Comparison of ENCODE assay signal across 9 cellular contexts in genomic region chr11:12864316-12865156, GRCh38.
DNase-seq lines count a peak whose midpoint lies in the region; ATAC-seq, FAIRE-seq and TF ChIP-seq lines count a peak whose summit lies in the region.
"Had no signal": no experiment of that assay in that cellular context is flagged by ENCODE, and none has a peak within 500 bp of the region (broad histone marks: within the 10 kb centered on the region; RNA-seq: fewer than 3 reads in every experiment).

No MANE protein-coding gene starts in this region.

- H3K4me1 ChIP-seq in left lung: no peaks in the 10 kb centered on the region

- intact Hi-C loops in left lung (cut with DNase I): no loop called here

- no peak overlapping the region for H3K4me3 ChIP-seq in brain microvascular endothelial cell (ENCODE audit: low read depth, low read length)
- H3K4me3 ChIP-seq in left lung: no peak overlapping the region

- H3K27ac ChIP-seq in brain microvascular endothelial cell: peak overlapping the region; percentile 74
- H3K27ac ChIP-seq in left lung: no peak overlapping the region

- FAIRE-seq in GM19239 (lab: Jason Lieb, UNC): no peak
- FAIRE-seq: G401.6 had no signal

- DNase-seq in AG08395 (ENCODE audit: low spot score) (peak; percentile 71), M059J (ENCODE audit: low read depth) (peak; percentile 94), brain microvascular endothelial cell (peak; percentile 89), left lung (no peak), GM19239 (ENCODE audit: insufficient read length, low spot score) (no peak), mesenteric fat pad (ENCODE audit: low spot score) (no peak)

- in situ Hi-C loops in brain microvascular endothelial cell (cut with HindIII; ENCODE audit: low pct_ligation_motif_present, low sequenced_read_pairs): no loop called here

- ATAC-seq in left lung (peak; percentile 76), HG03025 (IDR thresholded peaks at IDR 0.05; ENCODE audit: low FRiP score, unreplicated experiment) (no peak)
- ATAC-seq in activated CD4-positive, CD25-positive, alpha-beta regulatory T cell treated with anti-CD3 and anti-CD28 coated beads, Interleukin-2, amount 50 U/mL, for 24 hours: no peak

- H3K27me3 ChIP-seq in brain microvascular endothelial cell (replicated peaks): no peaks in the 10 kb centered on the region
- peaks cover 0 to 22% of the 10 kb centered on the region in 2 donors for H3K27me3 ChIP-seq in left lung

- H3K36me3 ChIP-seq in brain microvascular endothelial cell (replicated peaks) (no peaks in the 10 kb centered on the region), left lung (no peaks in the 10 kb centered on the region)

- H3K9me3 ChIP-seq in left lung: no peaks in the 10 kb centered on the region

- TF ChIP-seq CTCF in brain microvascular endothelial cell (IDR thresholded peaks at IDR 0.05; ENCODE audit: low read depth, low read length, missing control alignments): no peak
- no peak for TF ChIP-seq CTCF in left lung (IDR thresholded peaks at IDR 0.05)

Comparison
In these comparisons a context has a peak if more than half of its experiments do, and no peak if none do; other contexts are left out.
1. DNase-seq: peak in AG08395 (single experiment), M059J (single experiment) and brain microvascular endothelial cell (single experiment); none in left lung (0 of 2), GM19239 (single experiment) and mesenteric fat pad (single experiment).